Comparison of ENCODE assay signal across 20 cellular contexts in genomic region chr4:146245246-146245645, GRCh38. TPM values are rescaled to one million over a fixed set of nuclear protein-coding genes. Genes with fewer than 3 reads are reported as not detected.
A peak's percentile ranks its signal among the peaks of the same experiment; 100 is the strongest.
DNase-seq lines count a peak whose midpoint lies in the region; ATAC-seq and TF ChIP-seq lines count a peak whose summit lies in the region.
"Had no signal": no experiment of that assay in that cellular context is flagged by ENCODE, and none has a peak within 500 bp of the region (broad histone marks: within the 10 kb centered on the region; RNA-seq: fewer than 3 reads in every experiment).

No MANE protein-coding gene starts in this region.

- DNase-seq in EL (peak; percentile 6), adipocyte (ENCODE audit: low read depth) (no peak), left colon (peak in 1 of 2 donors; percentile 41), GM13977 (ENCODE audit: low spot score) (no peak), progenitor cell of endocrine pancreas (ENCODE audit: low spot score, unreplicated experiment) (no peak)
- DNase-seq in effector CD4-positive, alpha-beta T cell = no peak
- DNase-seq: activated CD8-positive, alpha-beta memory T cell treated with anti-CD3 and anti-CD28 coated beads for 24 hours; activated naive CD4-positive, alpha-beta T cell treated with Interleukin-2 at 50 U/mL for 16 hours; effector memory CD4-positive, alpha-beta T cell; NCI-H1694 treated with DMSO at 0.1 percent for 48 hours; NCI-H69; RPMI8226; substantia nigra; SW 1271 had no signal

- H3K27me3 Mint-ChIP-seq in progenitor cell of endocrine pancreas = peaks cover 5% of the 10 kb centered on the region

- no peak overlapping the region for H3K27ac Mint-ChIP-seq in progenitor cell of endocrine pancreas
- H3K27ac Mint-ChIP-seq: B cell; natural killer cell treated with Interleukin-12 subunit alpha and Interleukin-12 subunit beta and Interleukin-15 and Interleukin-18, amount 100 ng/mL, for 72 hours had no signal

- TF ChIP-seq CTCF in 22Rv1 (IDR thresholded peaks at IDR 0.05) (no peak), GM13977 (IDR thresholded peaks at IDR 0.05; ENCODE audit: extremely low read depth, insufficient read depth, missing control alignments) (no peak), progenitor cell of endocrine pancreas (IDR thresholded peaks at IDR 0.05; ENCODE audit: unreplicated experiment) (no peak)

- no peaks in the 10 kb centered on the region for H3K9me3 ChIP-seq in adipocyte (ENCODE audit: control insufficient read depth, low read length)

- H3K4me1 Mint-ChIP-seq in progenitor cell of endocrine pancreas (ENCODE audit: low read depth) = peaks cover 10% of the 10 kb centered on the region

- peak overlapping the region; percentile 1 for H3K4me3 ChIP-seq in adipocyte (ENCODE audit: low read length)

- H3K36me3 Mint-ChIP-seq in progenitor cell of endocrine pancreas (ENCODE audit: insufficient read depth) = no peaks in the 10 kb centered on the region
- H3K36me3 Mint-ChIP-seq: natural killer cell treated with Interleukin-12 subunit alpha and Interleukin-12 subunit beta and Interleukin-15 and Interleukin-18, amount 100 ng/mL, for 72 hours had no signal

- H3K27ac ChIP-seq in 22Rv1 = peak overlapping the region; percentile 56

- no peaks in the 10 kb centered on the region for H3K9me3 Mint-ChIP-seq in progenitor cell of endocrine pancreas (ENCODE audit: low read depth)
- H3K9me3 Mint-ChIP-seq: natural killer cell treated with Interleukin-12 subunit alpha and Interleukin-12 subunit beta and Interleukin-15 and Interleukin-18, amount 100 ng/mL, for 72 hours had no signal

- H3K36me3 ChIP-seq in adipocyte (ENCODE audit: control insufficient read depth, insufficient read depth, low read length, severe bottlenecking) = no peaks in the 10 kb centered on the region

- ATAC-seq in left colon (peak; percentile 55), HG02759 (IDR thresholded peaks at IDR 0.05; ENCODE audit: unreplicated experiment) (no peak)

- peak overlapping the region; percentile 13 for H3K9ac ChIP-seq in adipocyte (ENCODE audit: low read length)

- intact Hi-C loops in left colon (cut with DNase I, micrococcal nuclease) = no loop called here

- no peaks in the 10 kb centered on the region for H3K27me3 ChIP-seq in adipocyte (replicated peaks; ENCODE audit: control insufficient read depth, insufficient read depth, low read length)

- in situ Hi-C loops in GM13977 (cut with MboI; ENCODE audit: low pct_unique_long_range_greater_than_20kb, low sequenced_read_pairs, unreplicated experiment) = no loop called here

- no peak overlapping the region for H3K4me3 Mint-ChIP-seq in progenitor cell of endocrine pancreas (ENCODE audit: low read depth)
- H3K4me3 Mint-ChIP-seq: B cell; natural killer cell treated with Interleukin-12 subunit alpha and Interleukin-12 subunit beta and Interleukin-15 and Interleukin-18, amount 100 ng/mL, for 72 hours had no signal

- peaks cover 48% of the 10 kb centered on the region for H3K4me1 ChIP-seq in adipocyte (ENCODE audit: control insufficient read depth, insufficient read depth, low read length)

RNA-seq across cellular contexts. Expression of gene REELD1, which starts 30.9 kb away (rescaled TPM):
- total RNA-seq in left colon (not detected), progenitor cell of endocrine pancreas (not detected in 2 replicates)
- total RNA-seq: HT-29, MCF 10A had no signal
